In genomic region chr2:171470129-171470528, GRCh38 we compare ENCODE assay signal across 26 cellular contexts. TPM values are rescaled to one million over a fixed set of nuclear protein-coding genes. Genes with fewer than 3 reads are reported as not detected.
A peak's percentile ranks its signal among the peaks of the same experiment; 100 is the strongest.
DNase-seq lines count a peak whose midpoint lies in the region; ATAC-seq, FAIRE-seq and TF ChIP-seq lines count a peak whose summit lies in the region.
"Had no signal": no experiment of that assay in that cellular context is flagged by ENCODE, and none has a peak within 500 bp of the region (broad histone marks: within the 10 kb centered on the region; RNA-seq: fewer than 3 reads in every experiment).

No MANE protein-coding gene starts in this region.

- CTCF ChIA-PET in HepG2 (lab: Yijun Ruan, JAX; ENCODE audit: low intra/inter-chr PET ratio, low total read pairs), result no interaction called here
- CTCF ChIA-PET in K562 (lab: Yijun Ruan, JAX; ENCODE audit: low intra/inter-chr PET ratio), result no interaction called here

- TF ChIP-seq POLR2A in HepG2 (IDR thresholded peaks at IDR 0.05; ENCODE audit: insufficient read depth in 1 of 2, low read depth in 2 of 2, low read length in 2 of 2), result no peak
- TF ChIP-seq POLR2A in right lobe of liver (IDR thresholded peaks at IDR 0.05), result no peak
- no peak for TF ChIP-seq POLR2A in K562 (conservative IDR thresholded peaks at IDR 0.05)

- FAIRE-seq in HepG2 (lab: Jason Lieb, UNC) (no peak), K562 (lab: Jason Lieb, UNC) (no peak)
- FAIRE-seq: GM12878, GM12892, GM18507 had no signal

- H3K27me3 ChIP-seq in HepG2 (ENCODE audit: control insufficient read depth in 1 of 2, insufficient read depth in 2 of 2, low read length in 2 of 2), result no peaks in the 10 kb centered on the region
- no peaks in the 10 kb centered on the region for H3K27me3 ChIP-seq in right lobe of liver
- no peaks in the 10 kb centered on the region for H3K27me3 ChIP-seq in K562 (ENCODE audit: control insufficient read depth in 2 of 2, insufficient read depth in 2 of 2, low read length in 2 of 2)
- no peaks in the 10 kb centered on the region for H3K27me3 ChIP-seq in osteoblast (ENCODE audit: insufficient read depth, low read length)
- H3K27me3 ChIP-seq: BE2C, BLaER1 had no signal

- 94% methylated on average over 5 of the region's 5 CpGs for WGBS in HepG2 (ENCODE audit: low lambda C conversion rate)
- 84% methylated on average over 5 of the region's 5 CpGs for WGBS in right lobe of liver (ENCODE audit: insufficient coverage, low coverage, low lambda C conversion rate, missing lambda C conversion rate)
- 97% methylated on average over 5 of the region's 5 CpGs for WGBS in K562 (ENCODE audit: insufficient coverage, low coverage, missing lambda C conversion rate)

- H3K27ac ChIP-seq in HepG2 (ENCODE audit: extremely low read length, insufficient read depth, low read length) (no peak overlapping the region), right lobe of liver (no peak overlapping the region), K562 (ENCODE audit: extremely low read depth, low read depth, low read length) (no peak overlapping the region), osteoblast (ENCODE audit: low read depth, low read length) (no peak overlapping the region)
- H3K27ac ChIP-seq: 22Rv1, BLaER1 had no signal

- H3K4me3 ChIP-seq in HepG2 (replicated peaks in 1 of 3; ENCODE audit: insufficient read depth in 1 of 3, low read depth in 2 of 3, low read length in 3 of 3), result no peak overlapping the region
- no peak overlapping the region for H3K4me3 ChIP-seq in right lobe of liver
- H3K4me3 ChIP-seq in K562, result no peak overlapping the region
- H3K4me3 ChIP-seq in osteoblast (ENCODE audit: insufficient read depth, low read length), result no peak overlapping the region
- H3K4me3 ChIP-seq: BLaER1, GM12878 had no signal

- H3K79me2 ChIP-seq in HepG2 (ENCODE audit: insufficient read depth, low read length) (no peaks in the 10 kb centered on the region), K562 (ENCODE audit: control insufficient read depth, insufficient read depth, low read length) (no peaks in the 10 kb centered on the region), osteoblast (ENCODE audit: insufficient read depth, low read length) (no peaks in the 10 kb centered on the region)

- H3K36me3 ChIP-seq in HepG2 (replicated peaks in 1 of 2; ENCODE audit: control insufficient read depth in 1 of 2, insufficient read depth in 2 of 2, low read length in 2 of 2), result peaks cover 13 to 70% of the 10 kb centered on the region in 2 experiments
- H3K36me3 ChIP-seq in right lobe of liver, result peaks cover 0 to 9% (median 1%) of the 10 kb centered on the region in 4 donors
- H3K36me3 ChIP-seq in K562 (ENCODE audit: control insufficient read depth, insufficient read depth, low read length), result peaks cover 69% of the 10 kb centered on the region
- peaks cover 16% of the 10 kb centered on the region for H3K36me3 ChIP-seq in osteoblast (ENCODE audit: insufficient read depth, low read length)
- H3K36me3 ChIP-seq: BE2C had no signal

- no peak for ATAC-seq in HepG2
- no peak for ATAC-seq in right lobe of liver
- ATAC-seq in K562, result no peak
- no peak for ATAC-seq in HG02938 (IDR thresholded peaks at IDR 0.05; ENCODE audit: unreplicated experiment)
- no peak for ATAC-seq in GM19351 (IDR thresholded peaks at IDR 0.05; ENCODE audit: unreplicated experiment)
- ATAC-seq: GM12878 had no signal

- no peaks in the 10 kb centered on the region for H4K20me1 ChIP-seq in HepG2 (ENCODE audit: insufficient read depth, low read length)
- H4K20me1 ChIP-seq in K562 (replicated peaks; ENCODE audit: control insufficient read depth, insufficient read depth, low read length), result no peaks in the 10 kb centered on the region
- no peaks in the 10 kb centered on the region for H4K20me1 ChIP-seq in osteoblast (ENCODE audit: insufficient read depth, low read length)
- H4K20me1 ChIP-seq: BLaER1 had no signal

- intact Hi-C loops in HepG2 (cut with micrococcal nuclease; ENCODE audit: unreplicated experiment), result no loop called here
- intact Hi-C loops in right lobe of liver (cut with DNase I), result no loop called here
- intact Hi-C loops in K562 (cut with micrococcal nuclease), result no loop called here

- H2AFZ ChIP-seq in HepG2 (ENCODE audit: low read length) (no peak overlapping the region), K562 (ENCODE audit: low read depth, low read length) (no peak overlapping the region), osteoblast (ENCODE audit: low read length) (no peak overlapping the region)

- H3K9me1 ChIP-seq in K562 (ENCODE audit: control insufficient read depth, insufficient read depth, low read length), result no peaks in the 10 kb centered on the region

- no peak overlapping the region for H3K4me2 ChIP-seq in HepG2 (ENCODE audit: low read depth, low read length)
- no peak overlapping the region for H3K4me2 ChIP-seq in K562 (ENCODE audit: insufficient read depth, low read length)
- no peak overlapping the region for H3K4me2 ChIP-seq in osteoblast (ENCODE audit: insufficient read depth, low read length)
- H3K4me2 ChIP-seq: BLaER1 had no signal

- POLR2A ChIA-PET in HepG2 (lab: Yijun Ruan, JAX) (no interaction called here), K562 (lab: Yijun Ruan, JAX) (interaction anchor here (0.5 kb wide), 1 partner anchor 36 kb away, joined by 3 read pairs; the partner anchor contains the start of genes DCAF17 and METTL8)

- TF ChIP-seq RAD21 in HepG2 (CRISPR knock-in tag; IDR thresholded peaks at IDR 0.05) (no peak), K562 (CRISPR knock-in tag; conservative IDR thresholded peaks at IDR 0.05 in 1 of 2, IDR thresholded peaks at IDR 0.05 in 1 of 2) (no peak)

- in situ Hi-C loops in HepG2 (cut with HindIII; ENCODE audit: extremely low pct_ligation_motif_present, low pct_unique_long_range_greater_than_20kb), result no loop called here
- in situ Hi-C loops in K562 (cut with MboI), result no loop called here

- peaks cover 1% of the 10 kb centered on the region; the same call in 1 of the 2 replicates for H3K4me1 ChIP-seq in HepG2 (ENCODE audit: insufficient read depth, low read length)
- H3K4me1 ChIP-seq in right lobe of liver, result no peaks in the 10 kb centered on the region
- no peaks in the 10 kb centered on the region for H3K4me1 ChIP-seq in K562 (replicated peaks in 1 of 2; ENCODE audit: control insufficient read depth in 2 of 2, insufficient read depth in 2 of 2, low read length in 2 of 2)
- H3K4me1 ChIP-seq in osteoblast (ENCODE audit: insufficient read depth, low read length), result no peaks in the 10 kb centered on the region
- H3K4me1 ChIP-seq: BE2C, BLaER1 had no signal

- TF ChIP-seq CTCF in HepG2 (CRISPR knock-in tag; IDR thresholded peaks at IDR 0.05), result no peak
- no peak for TF ChIP-seq CTCF in right lobe of liver (IDR thresholded peaks at IDR 0.05)
- TF ChIP-seq CTCF in K562 (IDR thresholded peaks at IDR 0.05 in 2 of 3, conservative IDR thresholded peaks at IDR 0.05 in 1 of 3; ENCODE audit: insufficient read depth in 2 of 3, low read depth in 1 of 3, low read length in 3 of 3), result no peak
- TF ChIP-seq CTCF in osteoblast (IDR thresholded peaks at IDR 0.05; ENCODE audit: extremely low read depth, low read depth, low read length), result no peak

- no peaks in the 10 kb centered on the region for H3K9me3 ChIP-seq in HepG2 (ENCODE audit: low read length)
- no peaks in the 10 kb centered on the region for H3K9me3 ChIP-seq in right lobe of liver
- H3K9me3 ChIP-seq in K562 (replicated peaks; ENCODE audit: control insufficient read depth, insufficient read depth, low read depth, low read length), result no peaks in the 10 kb centered on the region
- H3K9me3 ChIP-seq in osteoblast (ENCODE audit: low read depth, low read length), result no peaks in the 10 kb centered on the region
- H3K9me3 ChIP-seq: BE2C, BLaER1 had no signal

- DNase-seq in HepG2 (ENCODE audit: low spot score) (no peak), right lobe of liver (no peak), K562 (ENCODE audit: extremely low read depth in 1 of 4, low spot score in 3 of 4) (no peak), osteoblast (ENCODE audit: insufficient read length, low spot score, missing footprints) (peak; percentile 11), HCEC 1CT (no peak)
- DNase-seq: ACHN; BE2C; C1 segment of cervical spinal cord; CD4-positive, alpha-beta memory T cell; CD4-positive, CD25-positive, alpha-beta regulatory T cell; CD8-positive, alpha-beta memory T cell; COR-L47; DMS 273 treated with DMSO at 0.1 percent for 48 hours; DMS153; DMS53; DMS79; DND-41; EL; GDM1 had no signal

- BruUV-seq in HepG2 (replicated peaks; lab: Mats Ljungman, UMichigan), result no TSS peak
- BruUV-seq in K562 (replicated peaks; lab: Mats Ljungman, UMichigan), result no TSS peak

- H3K9ac ChIP-seq in HepG2 (ENCODE audit: insufficient read depth, low read depth, low read length), result no peak overlapping the region
- H3K9ac ChIP-seq in K562 (ENCODE audit: insufficient read depth in 1 of 2, low read depth in 2 of 2, low read length in 2 of 2), result no peak overlapping the region
- H3K9ac ChIP-seq: BLaER1 had no signal

- TF ChIP-seq EP300 in HepG2 (IDR thresholded peaks at IDR 0.05; ENCODE audit: low read depth in 2 of 2, low read length in 2 of 2), result no peak
- TF ChIP-seq EP300 in HepG2 (CRISPR knock-in tag; IDR thresholded peaks at IDR 0.05; ENCODE audit: borderline replicate concordance), result no peak
- no peak for TF ChIP-seq EP300 in K562 (IDR thresholded peaks at IDR 0.05; ENCODE audit: low read length)

RNA-seq across cellular contexts. Expression of gene DCAF17, which starts 36.1 kb away (rescaled TPM):
- total RNA-seq in HepG2 (2016; rRNA removed; fragmentation: Illumina TruSeq; extraction: Trizol) (30.0 and 35.3 TPM in 2 replicates), right lobe of liver (1 to 10 TPM; 5.5 to 8.1 (median 6.9) TPM), K562 (2014; rRNA removed) (20.8 and 22.7 TPM in 2 replicates), K562 (2014; rRNA removed; fragmentation: Illumina TruSeq; extraction: Trizol) (38.5 and 40.5 TPM in 2 replicates), K562 (2015; rRNA removed; fragmentation: Illumina TruSeq; extraction: Trizol) (29.5 and 34.4 TPM in 2 replicates), K562 (2021) (29.3 TPM in 2 replicates), osteoblast (32.6 and 37.7 TPM in 2 replicates)
- 26.5 and 32.7 TPM in 2 replicates for total RNA-seq in HepG2 (2016; cell fraction: cytosol; rRNA removed; fragmentation: Illumina TruSeq; extraction: Trizol; ENCODE audit: low read depth)
- 30.5 and 35.1 TPM in 2 replicates for total RNA-seq in HepG2 (2016; cell fraction: insoluble cytoplasmic fraction; rRNA removed; fragmentation: Illumina TruSeq; extraction: Trizol)
- 21.8 and 25.2 TPM in 2 replicates for total RNA-seq in HepG2 (2016; cell fraction: membrane; rRNA removed; fragmentation: Illumina TruSeq; extraction: Trizol)
- 44.6 and 46.6 TPM in 2 replicates for total RNA-seq in HepG2 (2016; cell fraction: nucleus; rRNA removed; fragmentation: Illumina TruSeq; extraction: Trizol)
- polyA plus RNA-seq in HepG2 (2011; rRNA removed) (13.7 and 13.8 TPM in 2 replicates), K562 (2011; rRNA removed) (29.1 and 32.8 TPM in 2 replicates), K562 (2014; fragmentation: Illumina TruSeq; extraction: Trizol) (23.3 and 27.1 TPM in 2 replicates), K562 (2014; fragmentation: Nextera tagmentation; extraction: Ambion mirVana) (10 to 100 TPM; 10.0 to 12.0 TPM), K562 (2014; rRNA removed) (15.6 and 19.7 TPM in 2 replicates)
- 5.4 and 7.3 TPM in 2 replicates for polyA plus RNA-seq in HepG2 (2011; cell fraction: cytosol; rRNA removed)
- 14.2 and 21.4 TPM in 2 replicates for polyA plus RNA-seq in HepG2 (2011; cell fraction: nucleus; rRNA removed)
- 12.1 and 13.8 TPM in 2 replicates for polyA plus RNA-seq in HepG2 (2012)
- polyA plus RNA-seq in HepG2 (2016; cell fraction: cytosol; fragmentation: Illumina TruSeq; extraction: Trizol; ENCODE audit: low read depth), result 2.4 and 2.6 TPM in 2 replicates
- 23.4 and 23.9 TPM in 2 replicates for polyA plus RNA-seq in HepG2 (2016; cell fraction: insoluble cytoplasmic fraction; fragmentation: Illumina TruSeq; extraction: Trizol; ENCODE audit: low read depth)
- polyA plus RNA-seq in HepG2 (2016; cell fraction: membrane; fragmentation: Illumina TruSeq; extraction: Trizol; ENCODE audit: low read depth), result 6.3 and 7.2 TPM in 2 replicates
- polyA plus RNA-seq in HepG2 (2016; cell fraction: nucleus; fragmentation: Illumina TruSeq; extraction: Trizol; ENCODE audit: insufficient read depth, low read depth), result 43.8 and 46.2 TPM in 2 replicates
- polyA minus RNA-seq in HepG2 (2011; rRNA and poly(A)+ RNA removed; ENCODE audit: low replicate concordance), result 5.9 and 15.8 TPM in 2 replicates
- polyA minus RNA-seq in HepG2 (2011; cell fraction: cytosol; rRNA and poly(A)+ RNA removed), result 14.3 and 20.7 TPM in 2 replicates
- polyA minus RNA-seq in HepG2 (2011; cell fraction: nucleus; rRNA and poly(A)+ RNA removed), result 64.5 and 78.1 TPM in 2 replicates
- total RNA-seq in K562 (2011; cell fraction: chromatin; rRNA removed; ENCODE audit: low replicate concordance), result 30.0 and 91.6 TPM in 2 replicates
- total RNA-seq in K562 (2011; cell fraction: nucleolus; rRNA removed), result 15.2 and 20.3 TPM in 2 replicates
- total RNA-seq in K562 (2011; cell fraction: nucleoplasm; rRNA removed), result 39.7 and 61.7 TPM in 2 replicates
- 7.2 and 12.3 TPM in 2 replicates for polyA plus RNA-seq in K562 (2011; cell fraction: cytosol; rRNA removed)
- polyA plus RNA-seq in K562 (2011; cell fraction: nucleus; rRNA removed), result 32.5 and 37.7 TPM in 2 replicates
- polyA plus RNA-seq in K562 (2012), result 11.9 and 14.3 TPM in 2 replicates
- 63.6 and 64.5 TPM in 2 replicates for polyA minus RNA-seq in K562 (2011; rRNA and poly(A)+ RNA removed)
- polyA minus RNA-seq in K562 (2011; cell fraction: cytosol; rRNA and poly(A)+ RNA removed), result 19.1 and 24.4 TPM in 2 replicates
- 34.2 and 61.5 TPM in 2 replicates for polyA minus RNA-seq in K562 (2011; cell fraction: nucleus; rRNA and poly(A)+ RNA removed)

RNA-seq across cellular contexts. Expression of gene METTL8, which starts 36.3 kb away (rescaled TPM):
- 68.2 and 89.8 TPM in 2 replicates for total RNA-seq in HepG2 (2016; rRNA removed; fragmentation: Illumina TruSeq; extraction: Trizol)
- 58.1 and 65.6 TPM in 2 replicates for total RNA-seq in HepG2 (2016; cell fraction: cytosol; rRNA removed; fragmentation: Illumina TruSeq; extraction: Trizol; ENCODE audit: low read depth)
- 68.4 and 92.8 TPM in 2 replicates for total RNA-seq in HepG2 (2016; cell fraction: insoluble cytoplasmic fraction; rRNA removed; fragmentation: Illumina TruSeq; extraction: Trizol)
- total RNA-seq in HepG2 (2016; cell fraction: membrane; rRNA removed; fragmentation: Illumina TruSeq; extraction: Trizol), result 43.4 and 53.8 TPM in 2 replicates
- total RNA-seq in HepG2 (2016; cell fraction: nucleus; rRNA removed; fragmentation: Illumina TruSeq; extraction: Trizol), result 39.4 and 45.4 TPM in 2 replicates
- 9.9 and 18.6 TPM in 2 replicates for polyA plus RNA-seq in HepG2 (2011; rRNA removed)
- polyA plus RNA-seq in HepG2 (2011; cell fraction: cytosol; rRNA removed), result 6.5 and 8.9 TPM in 2 replicates
- polyA plus RNA-seq in HepG2 (2011; cell fraction: nucleus; rRNA removed), result 7.2 and 8.0 TPM in 2 replicates
- 10.5 and 21.7 TPM in 2 replicates for polyA plus RNA-seq in HepG2 (2012)
- 14.6 and 19.9 TPM in 2 replicates for polyA plus RNA-seq in HepG2 (2016; cell fraction: cytosol; fragmentation: Illumina TruSeq; extraction: Trizol; ENCODE audit: low read depth)
- polyA plus RNA-seq in HepG2 (2016; cell fraction: insoluble cytoplasmic fraction; fragmentation: Illumina TruSeq; extraction: Trizol; ENCODE audit: low read depth), result 57.8 and 61.8 TPM in 2 replicates
- polyA plus RNA-seq in HepG2 (2016; cell fraction: membrane; fragmentation: Illumina TruSeq; extraction: Trizol; ENCODE audit: low read depth), result 29.4 and 30.5 TPM in 2 replicates
- polyA plus RNA-seq in HepG2 (2016; cell fraction: nucleus; fragmentation: Illumina TruSeq; extraction: Trizol; ENCODE audit: insufficient read depth, low read depth), result 50.6 and 52.1 TPM in 2 replicates
- 12.2 and 23.7 TPM in 2 replicates for polyA minus RNA-seq in HepG2 (2011; rRNA and poly(A)+ RNA removed; ENCODE audit: low replicate concordance)
- 16.2 and 17.8 TPM in 2 replicates for polyA minus RNA-seq in HepG2 (2011; cell fraction: cytosol; rRNA and poly(A)+ RNA removed)
- 30.9 and 35.8 TPM in 2 replicates for polyA minus RNA-seq in HepG2 (2011; cell fraction: nucleus; rRNA and poly(A)+ RNA removed)
- total RNA-seq in right lobe of liver, result 10 to 100 TPM in 2 of 6 experiments, 1 to 10 TPM in 4; 6.5 to 13.8 (median 9.5) TPM
- total RNA-seq in K562 (2011; cell fraction: chromatin; rRNA removed; ENCODE audit: low replicate concordance), result 15.1 and 51.6 TPM in 2 replicates
- total RNA-seq in K562 (2011; cell fraction: nucleolus; rRNA removed), result 13.4 and 13.7 TPM in 2 replicates
- 23.2 and 47.9 TPM in 2 replicates for total RNA-seq in K562 (2011; cell fraction: nucleoplasm; rRNA removed)
- total RNA-seq in K562 (2014; rRNA removed), result 14.9 and 16.4 TPM in 2 replicates
- 52.6 and 55.3 TPM in 2 replicates for total RNA-seq in K562 (2014; rRNA removed; fragmentation: Illumina TruSeq; extraction: Trizol)
- 33.7 TPM in 2 replicates for total RNA-seq in K562 (2015; rRNA removed; fragmentation: Illumina TruSeq; extraction: Trizol)
- 30.7 and 35.1 TPM in 2 replicates for total RNA-seq in K562 (2021)
- polyA plus RNA-seq in K562 (2011; rRNA removed), result 26.5 and 40.8 TPM in 2 replicates
- 4.5 and 8.4 TPM in 2 replicates for polyA plus RNA-seq in K562 (2011; cell fraction: cytosol; rRNA removed)
- polyA plus RNA-seq in K562 (2011; cell fraction: nucleus; rRNA removed), result 7.5 and 9.4 TPM in 2 replicates
- 12.8 and 19.0 TPM in 2 replicates for polyA plus RNA-seq in K562 (2012)
- 28.6 and 35.1 TPM in 2 replicates for polyA plus RNA-seq in K562 (2014; fragmentation: Illumina TruSeq; extraction: Trizol)
- polyA plus RNA-seq in K562 (2014; fragmentation: Nextera tagmentation; extraction: Ambion mirVana), result 10 to 100 TPM; 12.9 to 16.7 TPM
- 15.8 and 20.5 TPM in 2 replicates for polyA plus RNA-seq in K562 (2014; rRNA removed)
- polyA minus RNA-seq in K562 (2011; rRNA and poly(A)+ RNA removed), result 32.4 and 38.1 TPM in 2 replicates
- 13.1 and 14.6 TPM in 2 replicates for polyA minus RNA-seq in K562 (2011; cell fraction: cytosol; rRNA and poly(A)+ RNA removed)
- 7.0 and 12.4 TPM in 2 replicates for polyA minus RNA-seq in K562 (2011; cell fraction: nucleus; rRNA and poly(A)+ RNA removed)
- total RNA-seq in osteoblast, result 20.9 and 23.9 TPM in 2 replicates

RNA-seq across cellular contexts. Expression of gene CYBRD1, which starts 52.1 kb away (rescaled TPM):
- total RNA-seq in HepG2 (2016; rRNA removed; fragmentation: Illumina TruSeq; extraction: Trizol) (0.34 and 0.42 TPM in 2 replicates), right lobe of liver (10 to 100 TPM in 4 of 6 experiments, 1 to 10 TPM in 2; 7.3 to 15.1 (median 10.9) TPM), K562 (2014; rRNA removed) (12.4 and 14.0 TPM in 2 replicates), K562 (2014; rRNA removed; fragmentation: Illumina TruSeq; extraction: Trizol) (15.6 and 18.7 TPM in 2 replicates), K562 (2015; rRNA removed; fragmentation: Illumina TruSeq; extraction: Trizol) (15.3 and 16.2 TPM in 2 replicates), K562 (2021) (21.6 and 22.4 TPM in 2 replicates), osteoblast (338 and 514 TPM in 2 replicates)
- 0.30 and 0.53 TPM in 2 replicates for total RNA-seq in HepG2 (2016; cell fraction: cytosol; rRNA removed; fragmentation: Illumina TruSeq; extraction: Trizol; ENCODE audit: low read depth)
- total RNA-seq in HepG2 (2016; cell fraction: insoluble cytoplasmic fraction; rRNA removed; fragmentation: Illumina TruSeq; extraction: Trizol), result 0.27 and 0.58 TPM in 2 replicates
- total RNA-seq in HepG2 (2016; cell fraction: membrane; rRNA removed; fragmentation: Illumina TruSeq; extraction: Trizol), result 0.49 and 0.76 TPM in 2 replicates
- 0.22 and 0.85 TPM in 2 replicates for total RNA-seq in HepG2 (2016; cell fraction: nucleus; rRNA removed; fragmentation: Illumina TruSeq; extraction: Trizol)
- polyA plus RNA-seq in HepG2 (2011; rRNA removed) (0.13 and 0.51 TPM in 2 replicates), K562 (2011; rRNA removed) (20.1 and 25.6 TPM in 2 replicates), K562 (2014; fragmentation: Illumina TruSeq; extraction: Trizol) (14.9 and 15.8 TPM in 2 replicates), K562 (2014; fragmentation: Nextera tagmentation; extraction: Ambion mirVana) (10 to 100 TPM in 1 of 2 experiments, 1 to 10 TPM in 1; 9.6 to 10.7 TPM), K562 (2014; rRNA removed) (12.4 and 15.6 TPM in 2 replicates)
- polyA plus RNA-seq in HepG2 (2011; cell fraction: cytosol; rRNA removed), result 0.40 and 0.75 TPM in 2 replicates
- 0.14 and 0.19 TPM in 2 replicates for polyA plus RNA-seq in HepG2 (2011; cell fraction: nucleus; rRNA removed)
- 0.23 and 0.25 TPM in 2 replicates for polyA plus RNA-seq in HepG2 (2012)
- 0.27 and 0.35 TPM in 2 replicates for polyA plus RNA-seq in HepG2 (2016; cell fraction: cytosol; fragmentation: Illumina TruSeq; extraction: Trizol; ENCODE audit: low read depth)
- 0.56 and 0.59 TPM in 2 replicates for polyA plus RNA-seq in HepG2 (2016; cell fraction: insoluble cytoplasmic fraction; fragmentation: Illumina TruSeq; extraction: Trizol; ENCODE audit: low read depth)
- polyA plus RNA-seq in HepG2 (2016; cell fraction: membrane; fragmentation: Illumina TruSeq; extraction: Trizol; ENCODE audit: low read depth), result 0.32 and 0.33 TPM in 2 replicates
- 0.43 and 0.75 TPM in 2 replicates for polyA plus RNA-seq in HepG2 (2016; cell fraction: nucleus; fragmentation: Illumina TruSeq; extraction: Trizol; ENCODE audit: insufficient read depth, low read depth)
- 0.52 and 4.2 TPM in 2 replicates for polyA minus RNA-seq in HepG2 (2011; rRNA and poly(A)+ RNA removed; ENCODE audit: low replicate concordance)
- polyA minus RNA-seq in HepG2 (2011; cell fraction: cytosol; rRNA and poly(A)+ RNA removed), result 0.40 and 0.97 TPM in 2 replicates
- 0.25 and 0.77 TPM in 2 replicates for polyA minus RNA-seq in HepG2 (2011; cell fraction: nucleus; rRNA and poly(A)+ RNA removed)
- total RNA-seq in K562 (2011; cell fraction: chromatin; rRNA removed; ENCODE audit: low replicate concordance), result 24.5 and 40.6 TPM in 2 replicates
- 19.3 and 19.7 TPM in 2 replicates for total RNA-seq in K562 (2011; cell fraction: nucleolus; rRNA removed)
- total RNA-seq in K562 (2011; cell fraction: nucleoplasm; rRNA removed), result 25.8 and 45.2 TPM in 2 replicates
- 23.2 and 28.5 TPM in 2 replicates for polyA plus RNA-seq in K562 (2011; cell fraction: cytosol; rRNA removed)
- 22.5 and 26.8 TPM in 2 replicates for polyA plus RNA-seq in K562 (2011; cell fraction: nucleus; rRNA removed)
- 15.7 and 16.9 TPM in 2 replicates for polyA plus RNA-seq in K562 (2012)
- polyA minus RNA-seq in K562 (2011; rRNA and poly(A)+ RNA removed), result 13.3 and 16.3 TPM in 2 replicates
- polyA minus RNA-seq in K562 (2011; cell fraction: cytosol; rRNA and poly(A)+ RNA removed), result 10.7 and 11.7 TPM in 2 replicates
- polyA minus RNA-seq in K562 (2011; cell fraction: nucleus; rRNA and poly(A)+ RNA removed), result 8.5 and 14.1 TPM in 2 replicates

Comparison
In these comparisons a context has a peak if more than half of its experiments do, and no peak if none do; other contexts are left out.
1. Of the 241 proteins assayed by ChIP-seq in both HepG2 and K562: peak only in HepG2: MAFF and MAFK; only in K562: none; in both: none; in neither: 239.